2 cellular contexts compared by ENCODE assay signal in the genomic region with DNA sequence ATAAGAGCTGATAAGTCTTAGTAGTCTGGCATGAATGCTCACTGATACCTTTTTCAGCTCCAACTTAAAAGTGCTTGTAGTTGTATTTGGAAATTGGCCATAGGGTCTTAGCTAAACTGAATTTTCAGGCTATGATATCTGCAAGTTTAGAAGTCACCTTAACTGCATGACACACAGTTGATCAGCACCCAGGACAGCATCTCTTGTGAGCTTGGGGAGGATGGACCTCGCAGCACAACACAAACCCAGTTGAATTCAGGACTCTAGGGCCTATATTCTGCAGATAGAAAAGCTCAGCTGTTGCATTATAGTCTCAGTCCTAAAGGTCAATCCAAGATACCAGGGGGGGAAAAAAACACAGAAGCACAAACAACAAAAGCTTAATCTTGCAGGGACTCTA.
TF ChIP-seq lines count a peak whose summit lies in the region.

No MANE protein-coding gene starts in this region.

TF ChIP-seq in Ishikawa, 13 proteins besides CTCF, POLR2A, EP300 and RAD21 (continued from another document):
- TF ChIP-seq, protein P1, sequence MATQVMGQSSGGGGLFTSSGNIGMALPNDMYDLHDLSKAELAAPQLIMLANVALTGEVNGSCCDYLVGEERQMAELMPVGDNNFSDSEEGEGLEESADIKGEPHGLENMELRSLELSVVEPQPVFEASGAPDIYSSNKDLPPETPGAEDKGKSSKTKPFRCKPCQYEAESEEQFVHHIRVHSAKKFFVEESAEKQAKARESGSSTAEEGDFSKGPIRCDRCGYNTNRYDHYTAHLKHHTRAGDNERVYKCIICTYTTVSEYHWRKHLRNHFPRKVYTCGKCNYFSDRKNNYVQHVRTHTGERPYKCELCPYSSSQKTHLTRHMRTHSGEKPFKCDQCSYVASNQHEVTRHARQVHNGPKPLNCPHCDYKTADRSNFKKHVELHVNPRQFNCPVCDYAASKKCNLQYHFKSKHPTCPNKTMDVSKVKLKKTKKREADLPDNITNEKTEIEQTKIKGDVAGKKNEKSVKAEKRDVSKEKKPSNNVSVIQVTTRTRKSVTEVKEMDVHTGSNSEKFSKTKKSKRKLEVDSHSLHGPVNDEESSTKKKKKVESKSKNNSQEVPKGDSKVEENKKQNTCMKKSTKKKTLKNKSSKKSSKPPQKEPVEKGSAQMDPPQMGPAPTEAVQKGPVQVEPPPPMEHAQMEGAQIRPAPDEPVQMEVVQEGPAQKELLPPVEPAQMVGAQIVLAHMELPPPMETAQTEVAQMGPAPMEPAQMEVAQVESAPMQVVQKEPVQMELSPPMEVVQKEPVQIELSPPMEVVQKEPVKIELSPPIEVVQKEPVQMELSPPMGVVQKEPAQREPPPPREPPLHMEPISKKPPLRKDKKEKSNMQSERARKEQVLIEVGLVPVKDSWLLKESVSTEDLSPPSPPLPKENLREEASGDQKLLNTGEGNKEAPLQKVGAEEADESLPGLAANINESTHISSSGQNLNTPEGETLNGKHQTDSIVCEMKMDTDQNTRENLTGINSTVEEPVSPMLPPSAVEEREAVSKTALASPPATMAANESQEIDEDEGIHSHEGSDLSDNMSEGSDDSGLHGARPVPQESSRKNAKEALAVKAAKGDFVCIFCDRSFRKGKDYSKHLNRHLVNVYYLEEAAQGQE (IDR thresholded peaks at IDR 0.05; ENCODE audit: low read depth) = peak; percentile 79
- TF ChIP-seq FOXM1 (IDR thresholded peaks at IDR 0.05; ENCODE audit: borderline replicate concordance, low read depth) (no peak), YY1 (IDR thresholded peaks at IDR 0.05; ENCODE audit: low read depth) (no peak), TCF12 (IDR thresholded peaks at IDR 0.05; ENCODE audit: low read depth) (no peak)

TF ChIP-seq in liver, 16 proteins besides CTCF, POLR2A, EP300 and RAD21:
- TF ChIP-seq, protein P1 (IDR thresholded peaks at IDR 0.05) = peak; percentile 93
- TF ChIP-seq HNF4G (IDR thresholded peaks at IDR 0.05) = no peak
